In genomic region chr3:178515345-178515744, GRCh38 we compare ENCODE assay signal across 7 cellular contexts.
A peak's percentile ranks its signal among the peaks of the same experiment; 100 is the strongest.
DNase-seq lines count a peak whose midpoint lies in the region; ATAC-seq lines count a peak whose summit lies in the region.

No MANE protein-coding gene starts in this region.

- ATAC-seq in GM18508 (IDR thresholded peaks at IDR 0.05; ENCODE audit: insufficient read depth, unreplicated experiment), result peak; percentile 21
- ATAC-seq in GM19023 (IDR thresholded peaks at IDR 0.05; ENCODE audit: unreplicated experiment), result peak; percentile 19
- ATAC-seq in GM21526 (IDR thresholded peaks at IDR 0.05; ENCODE audit: low FRiP score, unreplicated experiment), result peak; percentile 30
- peak; percentile 32 for ATAC-seq in HG02759 (IDR thresholded peaks at IDR 0.05; ENCODE audit: unreplicated experiment)
- ATAC-seq in HG03066 (IDR thresholded peaks at IDR 0.05; ENCODE audit: low read depth, unreplicated experiment), result peak; percentile 30
- ATAC-seq in HG03439 (IDR thresholded peaks at IDR 0.05; ENCODE audit: unreplicated experiment), result peak; percentile 23

- peak; percentile 24 for DNase-seq in NAMALWA (ENCODE audit: low spot score)

Comparison
In these comparisons a context has a peak if more than half of its experiments do, and no peak if none do; other contexts are left out.
1. Peak in every context shown above with its lines: DNase-seq and ATAC-seq.